Comparison of ENCODE assay signal across 19 cellular contexts in the genomic region with DNA sequence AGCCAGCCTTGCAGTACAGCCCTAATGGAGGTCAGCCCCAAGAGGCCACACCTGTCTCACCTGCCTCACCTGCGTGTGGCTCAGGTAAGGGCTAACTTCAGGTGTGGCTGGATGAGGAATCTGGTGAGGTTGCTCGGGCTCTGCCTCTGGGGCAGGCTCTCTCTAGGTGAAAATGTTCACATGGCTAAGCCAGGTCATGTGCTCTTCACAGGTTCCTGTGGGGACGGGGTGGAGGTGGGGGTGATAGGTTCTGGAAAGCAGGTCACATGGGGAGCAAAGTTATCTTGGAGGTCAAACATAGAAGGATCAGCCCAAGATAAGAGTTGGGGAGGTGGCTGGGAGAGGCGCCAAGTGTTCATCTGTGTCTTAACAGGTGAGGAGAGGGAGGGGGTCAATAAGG.
DNase-seq lines count a peak whose midpoint lies in the region; ATAC-seq and TF ChIP-seq lines count a peak whose summit lies in the region.
"Had no signal": no experiment of that assay in that cellular context is flagged by ENCODE, and none has a peak within 500 bp of the region (broad histone marks: within the 10 kb centered on the region; RNA-seq: fewer than 3 reads in every experiment).

No MANE protein-coding gene starts in this region.

- H3K4me3 ChIP-seq in heart right ventricle, result no peak overlapping the region

- intact Hi-C loops in Right ventricle myocardium superior (cut with DNase I), result loop anchor here (5.0 kb wide), 1 partner anchor 36 kb away; no protein-coding TSS in a partner anchor
- intact Hi-C loops in Right ventricle myocardium inferior (cut with DNase I), result loop anchor here (5.0 to 10.0 kb wide), 2 partner anchors 36 to 138 kb away; no protein-coding TSS in a partner anchor
- intact Hi-C loops in heart right ventricle (cut with DNase I), result loop anchor here in 2 of 10 donors (5.0 kb wide), 1 partner anchor 36 kb away; no protein-coding TSS in a partner anchor
- intact Hi-C loops in posterior vena cava (cut with DNase I), result no loop called here

- DNase-seq in Right ventricle myocardium superior (no peak), Right ventricle myocardium inferior (ENCODE audit: missing footprints) (no peak), heart right ventricle (no peak), posterior vena cava (ENCODE audit: low spot score) (peak; percentile 42), NCI-H2171 (lab: John Stamatoyannopoulos, UW) (no peak), germinal center (ENCODE audit: low spot score) (no peak), anterior cingulate cortex (lab: John Stamatoyannopoulos, UW) (no peak)
- DNase-seq: COR-L47, DMS 273 treated with DMSO at 0.1 percent for 48 hours, DND-41, MV-4-11, NCI-H187, NCI-H2107, NCI-H2227 treated with DMSO at 0.1 percent for 48 hours, NCI-H774, OCI-M1 had no signal

- peaks cover 21 to 99% (median 66%) of the 10 kb centered on the region in 9 donors for H3K4me1 ChIP-seq in heart right ventricle

- ATAC-seq in Right ventricle myocardium superior (ENCODE audit: poor library complexity) (peak; percentile 25), Right ventricle myocardium inferior (no peak), heart right ventricle (peak in 4 of 8 donors; percentile 0 to 24 (median 11)), HG02678 (IDR thresholded peaks at IDR 0.05; ENCODE audit: unreplicated experiment) (no peak)

- TF ChIP-seq CTCF in heart right ventricle (IDR thresholded peaks at IDR 0.05), result no peak

- H3K27me3 ChIP-seq in heart right ventricle, result no peaks in the 10 kb centered on the region

- peaks cover 0 to 32% (median 11%) of the 10 kb centered on the region in 9 donors for H3K36me3 ChIP-seq in heart right ventricle

- H3K27ac ChIP-seq in heart right ventricle, result peak overlapping the region; percentile 37 to 84 (median 78)
- H3K27ac ChIP-seq: 22Rv1, KMS-11 had no signal

- H3K9me3 ChIP-seq in heart right ventricle, result no peaks in the 10 kb centered on the region

- WGBS in heart right ventricle, 2 donors, result 70 to 87% methylated on average over 4 of the region's 4 CpGs

Comparison
In these comparisons a context has a peak if more than half of its experiments do, and no peak if none do; other contexts are left out.
1. intact Hi-C loops: an anchor here in Right ventricle myocardium superior (5.0 kb wide) and Right ventricle myocardium inferior (5.0 to 10.0 kb wide); none called in posterior vena cava.